Comparison of ENCODE assay signal across 18 cellular contexts in the genomic region with DNA sequence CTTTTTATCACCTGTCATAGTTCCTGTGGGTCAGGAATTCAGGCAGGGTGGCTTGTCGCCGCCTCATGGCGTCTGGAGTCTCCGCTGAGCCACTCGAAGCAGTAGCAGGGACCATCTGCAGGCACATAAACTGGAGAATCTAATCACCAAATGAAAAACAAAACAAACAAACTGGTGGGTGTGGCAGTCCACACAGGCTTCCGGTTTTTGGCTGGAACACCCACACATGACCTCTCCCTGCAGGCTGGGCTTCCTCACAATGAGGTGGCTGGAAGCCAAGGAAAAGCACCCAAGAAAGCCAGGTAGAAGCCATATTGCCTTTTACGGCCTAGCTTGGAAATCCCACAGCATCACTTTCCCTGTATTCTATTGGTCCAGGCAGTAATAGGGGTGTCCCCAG.
DNase-seq lines count a peak whose midpoint lies in the region; TF ChIP-seq lines count a peak whose summit lies in the region.
"Had no signal": no experiment of that assay in that cellular context is flagged by ENCODE, and none has a peak within 500 bp of the region (broad histone marks: within the 10 kb centered on the region; RNA-seq: fewer than 3 reads in every experiment).

No MANE protein-coding gene starts in this region.

- DNase-seq in SHP77 (lab: John Stamatoyannopoulos, UW), result peak; percentile 13 to 45
- DNase-seq in SHP77 treated with DMSO at 0.1 percent for 48 hours (lab: John Stamatoyannopoulos, UW), result no peak
- peak; percentile 74 for DNase-seq in NCI-H2029 treated with DMSO at 0.1 percent for 48 hours (lab: John Stamatoyannopoulos, UW)
- DNase-seq in adipocyte (ENCODE audit: low read depth), result no peak
- peak; percentile 21 for DNase-seq in transverse colon
- no peak for DNase-seq in HAP-1 (ENCODE audit: low spot score in 2 of 2)
- DNase-seq in NCI-H1417 treated with DMSO at 0.1 percent for 48 hours (lab: John Stamatoyannopoulos, UW), result no peak
- no peak for DNase-seq in tibial nerve (ENCODE audit: low spot score in 2 of 2)
- DNase-seq: activated CD4-positive, CD25-positive, alpha-beta regulatory T cell treated with anti-CD3 and anti-CD28 coated beads, Interleukin-2, amount 50 U/mL, for 72 hours; activated naive CD8-positive, alpha-beta T cell treated with anti-CD3 and anti-CD28 coated beads, Interleukin-2, amount 10 ng/mL, durations not matched to agents 7 days and 5 days; BE2C; effector memory CD8-positive, alpha-beta T cell; KG1; NCI-H2107; NCI-H774; ovary; SK-N-SH had no signal

- H3K9me3 ChIP-seq in adipocyte (ENCODE audit: control insufficient read depth, low read length) (peaks cover 11% of the 10 kb centered on the region), transverse colon (no peaks in the 10 kb centered on the region), HAP-1 (no peaks in the 10 kb centered on the region), tibial nerve (no peaks in the 10 kb centered on the region)
- H3K9me3 ChIP-seq: BE2C, ovary, SK-N-SH had no signal

- no peaks in the 10 kb centered on the region for H3K27me3 ChIP-seq in adipocyte (replicated peaks; ENCODE audit: control insufficient read depth, insufficient read depth, low read length)
- no peaks in the 10 kb centered on the region for H3K27me3 ChIP-seq in transverse colon
- no peaks in the 10 kb centered on the region for H3K27me3 ChIP-seq in HAP-1 (ENCODE audit: low read depth)
- H3K27me3 ChIP-seq in tibial nerve, result no peaks in the 10 kb centered on the region
- H3K27me3 ChIP-seq: BE2C, ovary had no signal

- WGBS in transverse colon (ENCODE audit: low coverage in 1 of 2), 2 donors, result 61% methylated on average over 7 of the region's 7 CpGs; no CpG with 5 or more reads in 1 of the 2 donors
- WGBS in tibial nerve, 2 donors, result 68 to 76% methylated on average over 7 of the region's 7 CpGs

- H3K9ac ChIP-seq in adipocyte (ENCODE audit: low read length), result peak overlapping the region; percentile 5
- H3K9ac ChIP-seq: SK-N-SH had no signal

- TF ChIP-seq CTCF in transverse colon (IDR thresholded peaks at IDR 0.05) (no peak), tibial nerve (IDR thresholded peaks at IDR 0.05) (no peak)

- H3K27ac ChIP-seq in transverse colon (no peak overlapping the region), tibial nerve (no peak overlapping the region)
- H3K27ac ChIP-seq: A549, ovary had no signal

- intact Hi-C loops in transverse colon (cut with DNase I; ENCODE audit: low total_unique reads), result no loop called here

- no peak overlapping the region for H3K4me3 ChIP-seq in adipocyte (ENCODE audit: low read length)
- H3K4me3 ChIP-seq in transverse colon, result no peak overlapping the region
- H3K4me3 ChIP-seq in HAP-1, result no peak overlapping the region
- no peak overlapping the region for H3K4me3 ChIP-seq in tibial nerve
- H3K4me3 ChIP-seq: A549, ovary had no signal

- H3K4me1 ChIP-seq in adipocyte (ENCODE audit: control insufficient read depth, insufficient read depth, low read length), result peaks cover 37% of the 10 kb centered on the region
- peaks cover 0 to 3% (median 0%) of the 10 kb centered on the region in 4 donors for H3K4me1 ChIP-seq in transverse colon
- H3K4me1 ChIP-seq in HAP-1, result no peaks in the 10 kb centered on the region
- H3K4me1 ChIP-seq in tibial nerve, result no peaks in the 10 kb centered on the region

- TF ChIP-seq EP300 in transverse colon (IDR thresholded peaks at IDR 0.05; ENCODE audit: low read depth) (no peak), tibial nerve (IDR thresholded peaks at IDR 0.05) (no peak)

- in situ Hi-C loops in transverse colon (cut with MboI; ENCODE audit: low pct_ligation_motif_present in 1 of 4, low pct_unique_long_range_greater_than_20kb in 1 of 4, low sequenced_read_pairs in 3 of 4), result no loop called here
- in situ Hi-C loops in HAP-1 (cut with MboI; ENCODE audit: low sequenced_read_pairs), result no loop called here

- H3K36me3 ChIP-seq in adipocyte (ENCODE audit: control insufficient read depth, insufficient read depth, low read length, severe bottlenecking) (no peaks in the 10 kb centered on the region), transverse colon (no peaks in the 10 kb centered on the region), HAP-1 (replicated peaks) (no peaks in the 10 kb centered on the region), tibial nerve (no peaks in the 10 kb centered on the region)
- H3K36me3 ChIP-seq: BE2C, ovary had no signal

- no peak for TF ChIP-seq POLR2A in transverse colon (IDR thresholded peaks at IDR 0.05)
- TF ChIP-seq POLR2A in tibial nerve (IDR thresholded peaks at IDR 0.05), result no peak

Comparison
In these comparisons a context has a peak if more than half of its experiments do, and no peak if none do; other contexts are left out.
1. DNase-seq: peak in SHP77 (2 of 2), NCI-H2029 treated with DMSO at 0.1 percent for 48 hours (single experiment) and transverse colon (single experiment); none in SHP77 treated with DMSO at 0.1 percent for 48 hours (single experiment), adipocyte (single experiment), HAP-1 (0 of 2), NCI-H1417 treated with DMSO at 0.1 percent for 48 hours (single experiment) and tibial nerve (0 of 2).